ENCODE assay signal across 10 cellular contexts in genomic region chr6:39362487-39362865, GRCh38. TPM values are rescaled to one million over a fixed set of nuclear protein-coding genes. Genes with fewer than 3 reads are reported as not detected.
DNase-seq lines count a peak whose midpoint lies in the region; ATAC-seq, FAIRE-seq and TF ChIP-seq lines count a peak whose summit lies in the region.
"Had no signal": no experiment of that assay in that cellular context is flagged by ENCODE, and none has a peak within 500 bp of the region (broad histone marks: within the 10 kb centered on the region; RNA-seq: fewer than 3 reads in every experiment).

No MANE protein-coding gene starts in this region.

- H3K4me3 ChIP-seq in Loucy (ENCODE audit: low read length, poor library complexity, severe bottlenecking) (no peak overlapping the region), GM12878 (no peak overlapping the region), neural progenitor cell (no peak overlapping the region)

- SMC1A ChIA-PET in GM12878 (lab: Charles Lee; ENCODE audit: uncharacterized antibody, unreplicated experiment): interaction anchor here (0.7 to 3.0 kb wide), 20 partner anchors 13 to 1187 kb away, joined by 3 to 9 read pairs (median 3); no protein-coding TSS in a partner anchor

- RAD21 ChIA-PET in GM12878 (lab: Charles Lee; ENCODE audit: unreplicated experiment): interaction anchor here (0.7 to 2.4 kb wide), 13 partner anchors 8 to 945 kb away, joined by 3 to 15 read pairs (median 4); no protein-coding TSS in a partner anchor

- H3K27me3 Mint-ChIP-seq in neural progenitor cell (ENCODE audit: insufficient read depth, low read depth): peaks cover 7% of the 10 kb centered on the region

- H3K4me2 ChIP-seq in Loucy (ENCODE audit: low read depth, low read length, poor library complexity, severe bottlenecking) (peak overlapping the region; percentile 50), GM12878 (ENCODE audit: control insufficient read depth, insufficient read depth) (no peak overlapping the region), neural progenitor cell (peak overlapping the region; percentile 27)

- CTCF ChIA-PET in GM12878 (lab: Yijun Ruan, JAX): interaction anchor here (0.7 to 3.7 kb wide), 40 partner anchors 8 to 1666 kb away, joined by 3 to 27 read pairs (median 3); partner anchors contain the start of gene DAAM2

- peak; percentile 61 for TF ChIP-seq CTCF in GM12872 (IDR thresholded peaks at IDR 0.05; ENCODE audit: insufficient read depth, low read depth, low read length)
- TF ChIP-seq CTCF in Loucy (conservative IDR thresholded peaks at IDR 0.05; ENCODE audit: low read length): peak; percentile 37
- peak in 2 of 3 experiments; percentile 21 to 38; a peak in 2 of 6 replicates for TF ChIP-seq CTCF in GM12878 (IDR thresholded peaks at IDR 0.05 in 2 of 3, conservative IDR thresholded peaks at IDR 0.05 in 1 of 3; ENCODE audit: control insufficient read depth in 2 of 3, extremely low read depth in 1 of 3, insufficient read depth in 1 of 3, low read depth in 3 of 3, low read length in 3 of 3)
- TF ChIP-seq CTCF in neural progenitor cell (IDR thresholded peaks at IDR 0.05): peak; percentile 8

- H3K9ac ChIP-seq in Loucy (ENCODE audit: low read depth, low read length, poor library complexity, severe bottlenecking) (peak overlapping the region; percentile 5), GM12878 (ENCODE audit: control insufficient read depth, insufficient read depth, low read length) (no peak overlapping the region), neural progenitor cell (no peak overlapping the region)

- TF ChIP-seq RAD21 in GM12878 (IDR thresholded peaks at IDR 0.05; ENCODE audit: insufficient read depth, low read depth, low read length): 0 out of 2 replicates have a peak, but pooled peaks have one; percentile 18

- H3K4me1 ChIP-seq in Loucy (ENCODE audit: insufficient read depth, low read length, poor library complexity, severe bottlenecking): peaks cover 3% of the 10 kb centered on the region
- no peaks in the 10 kb centered on the region for H3K4me1 ChIP-seq in GM12878 (ENCODE audit: control insufficient read depth, insufficient read depth, low read length)
- peaks cover 5% of the 10 kb centered on the region for H3K4me1 ChIP-seq in neural progenitor cell

- BruUV-seq in GM12878 (replicated peaks; lab: Mats Ljungman, UMichigan): no TSS peak

- DNase-seq in GM12878 (ENCODE audit: low read depth, low spot score) (no peak), neural progenitor cell (ENCODE audit: low spot score) (peak; percentile 73), mesenteric fat pad (ENCODE audit: low spot score) (no peak), NCI-H2107 treated with DMSO at 0.1 percent for 48 hours (lab: John Stamatoyannopoulos, UW; ENCODE audit: unreplicated experiment) (no peak)
- no peak for DNase-seq in activated CD8-positive, alpha-beta memory T cell treated with anti-CD3 and anti-CD28 coated beads for 24 hours

- no peak overlapping the region for H3K27ac Mint-ChIP-seq in neural progenitor cell
- H3K27ac Mint-ChIP-seq: naive B cell; stimulated activated effector memory CD8-positive, alpha-beta T cell treated with anti-CD3 and anti-CD28 coated beads, Interleukin-12 subunit alpha, Interleukin-12 subunit beta, amount 100 ng/mL, for 72 hours had no signal

- H3K9me2 ChIP-seq in Loucy (replicated peaks; ENCODE audit: low read depth, low read length): no peaks in the 10 kb centered on the region

- FAIRE-seq in GM12878 (lab: Jason Lieb, UNC): no peak
- FAIRE-seq: endometrium had no signal

- H3K4me1 Mint-ChIP-seq in neural progenitor cell: peaks cover 28% of the 10 kb centered on the region
- H3K4me1 Mint-ChIP-seq: stimulated activated effector memory CD8-positive, alpha-beta T cell treated with anti-CD3 and anti-CD28 coated beads, Interleukin-12 subunit alpha, Interleukin-12 subunit beta, amount 100 ng/mL, for 72 hours had no signal

- H3K4me3 Mint-ChIP-seq in neural progenitor cell: no peak overlapping the region
- H3K4me3 Mint-ChIP-seq: stimulated activated effector memory CD8-positive, alpha-beta T cell treated with anti-CD3 and anti-CD28 coated beads, Interleukin-12 subunit alpha, Interleukin-12 subunit beta, amount 100 ng/mL, for 72 hours had no signal

- TF ChIP-seq POLR2A in GM12878 (IDR thresholded peaks at IDR 0.05; ENCODE audit: low read depth, low read length): no peak

- H3K36me3 Mint-ChIP-seq in neural progenitor cell: no peaks in the 10 kb centered on the region
- H3K36me3 Mint-ChIP-seq: naive B cell; stimulated activated effector memory CD8-positive, alpha-beta T cell treated with anti-CD3 and anti-CD28 coated beads, Interleukin-12 subunit alpha, Interleukin-12 subunit beta, amount 100 ng/mL, for 72 hours had no signal

- WGBS in GM12878 (ENCODE audit: insufficient coverage, insufficient replicate concordance, low lambda C conversion rate, missing lambda C conversion rate): 0% methylated on average over 3 of the region's 3 CpGs

- in situ Hi-C loops in GM12878 (cut with MboI): no loop called here

- no peak for TF ChIP-seq EP300 in GM12878 (IDR thresholded peaks at IDR 0.05; ENCODE audit: borderline replicate concordance in 1 of 2, control insufficient read depth in 1 of 2, low read depth in 2 of 2, low read length in 2 of 2)

- no peaks in the 10 kb centered on the region for H3K79me2 ChIP-seq in Loucy (ENCODE audit: insufficient read depth, low read length)
- H3K79me2 ChIP-seq in GM12878 (ENCODE audit: control insufficient read depth, insufficient read depth, low read length): no peaks in the 10 kb centered on the region
- no peaks in the 10 kb centered on the region for H3K79me2 ChIP-seq in neural progenitor cell (ENCODE audit: low read depth)

- ATAC-seq in GM12878: peak; percentile 82
- ATAC-seq: stimulated activated effector memory CD8-positive, alpha-beta T cell treated with anti-CD3 and anti-CD28 coated beads, Interleukin-12 subunit alpha, Interleukin-12 subunit beta, amount 100 ng/mL, for 72 hours had no signal

- no peaks in the 10 kb centered on the region for H3K27me3 ChIP-seq in Loucy (ENCODE audit: insufficient read depth, low read length, poor library complexity, severe bottlenecking)
- H3K27me3 ChIP-seq in GM12878 (replicated peaks in 1 of 2; ENCODE audit: control insufficient read depth in 2 of 2, insufficient read depth in 2 of 2, low read length in 1 of 2): no peaks in the 10 kb centered on the region
- no peaks in the 10 kb centered on the region for H3K27me3 ChIP-seq in neural progenitor cell

- intact Hi-C loops in GM12878 (cut with micrococcal nuclease; ENCODE audit: unreplicated experiment): loop anchor here (1.0 to 5.0 kb wide), 4 partner anchors 245 to 950 kb away; no protein-coding TSS in a partner anchor

- POLR2A ChIA-PET in GM12878 (lab: Charles Lee): no interaction called here

- no peaks in the 10 kb centered on the region for H3K36me3 ChIP-seq in Loucy (ENCODE audit: insufficient read depth, low read length)
- H3K36me3 ChIP-seq in GM12878 (ENCODE audit: control insufficient read depth in 2 of 2, insufficient read depth in 2 of 2, low read length in 1 of 2): no peaks in the 10 kb centered on the region
- no peaks in the 10 kb centered on the region for H3K36me3 ChIP-seq in neural progenitor cell

- H3K9me3 ChIP-seq in Loucy (ENCODE audit: insufficient read depth, low read depth, low read length) (no peaks in the 10 kb centered on the region), GM12878 (replicated peaks; ENCODE audit: control insufficient read depth, insufficient read depth, low read length) (no peaks in the 10 kb centered on the region), neural progenitor cell (ENCODE audit: low read depth) (no peaks in the 10 kb centered on the region)

- H3F3A ChIP-seq in Loucy (ENCODE audit: low read depth) (no peaks in the 10 kb centered on the region), neural progenitor cell (ENCODE audit: low read depth) (peaks cover 8% of the 10 kb centered on the region)

- H3K27ac ChIP-seq in GM12878 (ENCODE audit: control insufficient read depth, insufficient read depth) (no peak overlapping the region), neural progenitor cell (no peak overlapping the region)

- no peaks in the 10 kb centered on the region for H3K9me3 Mint-ChIP-seq in neural progenitor cell
- H3K9me3 Mint-ChIP-seq: naive B cell; stimulated activated effector memory CD8-positive, alpha-beta T cell treated with anti-CD3 and anti-CD28 coated beads, Interleukin-12 subunit alpha, Interleukin-12 subunit beta, amount 100 ng/mL, for 72 hours had no signal

- H4K20me1 ChIP-seq in Loucy (ENCODE audit: insufficient read depth, low read length, poor library complexity, severe bottlenecking) (no peaks in the 10 kb centered on the region), GM12878 (ENCODE audit: control insufficient read depth, insufficient read depth) (no peaks in the 10 kb centered on the region), neural progenitor cell (ENCODE audit: low read depth) (peaks cover 4% of the 10 kb centered on the region)

- H2AFZ ChIP-seq in Loucy (ENCODE audit: low read length) (peak overlapping the region; percentile 95), GM12878 (ENCODE audit: control insufficient read depth, low read depth, low read length) (no peak overlapping the region), neural progenitor cell (replicated peaks) (no peak overlapping the region)

RNA-seq across cellular contexts. Expression of gene KCNK16, which starts 40.0 kb away (rescaled TPM):
- total RNA-seq in GM12878 (2013; cell fraction: nucleolus; rRNA removed): not detected in 2 replicates
- not detected in 2 replicates for total RNA-seq in GM12878 (2014; rRNA removed)
- not detected in 2 replicates for total RNA-seq in GM12878 (2014; rRNA removed; fragmentation: Illumina TruSeq; extraction: Trizol)
- total RNA-seq in GM12878 (2021): not detected in 2 replicates
- not detected for polyA plus RNA-seq in GM12878 (2011; ENCODE audit: low read depth)
- not detected in 2 replicates for polyA plus RNA-seq in GM12878 (2011; rRNA removed)
- polyA plus RNA-seq in GM12878 (2011; cell fraction: cytosol; rRNA removed): not detected in 2 replicates
- polyA plus RNA-seq in GM12878 (2011; cell fraction: nucleus; rRNA removed): not detected in 2 replicates
- not detected in 2 replicates for polyA plus RNA-seq in GM12878 (2012)
- not detected in 2 replicates for polyA plus RNA-seq in GM12878 (2014; fragmentation: Illumina TruSeq; extraction: Trizol)
- not detected for polyA plus RNA-seq in GM12878 (2014; fragmentation: Nextera tagmentation; extraction: Ambion mirVana)
- not detected in 2 replicates for polyA plus RNA-seq in GM12878 (2014; rRNA removed)
- not detected for polyA plus RNA-seq in GM12878 (2016; fragmentation: Nextera tagmentation; extraction: Ambion mirVana)
- not detected in 2 replicates for polyA minus RNA-seq in GM12878 (2011; rRNA and poly(A)+ RNA removed)
- polyA minus RNA-seq in GM12878 (2011; cell fraction: cytosol; rRNA and poly(A)+ RNA removed): not detected in 2 replicates
- polyA minus RNA-seq in GM12878 (2011; cell fraction: nucleus; rRNA and poly(A)+ RNA removed): not detected in 2 replicates
- not detected in 2 replicates for total RNA-seq in neural progenitor cell (ENCODE audit: low replicate concordance)
- total RNA-seq in mesenteric fat pad: not detected

RNA-seq across cellular contexts. Expression of gene KCNK17, which starts 48.3 kb away (rescaled TPM):
- total RNA-seq in GM12878 (2013; cell fraction: nucleolus; rRNA removed): not detected in 2 replicates
- total RNA-seq in GM12878 (2014; rRNA removed) (not detected in 2 replicates), GM12878 (2014; rRNA removed; fragmentation: Illumina TruSeq; extraction: Trizol) (not detected in 2 replicates), GM12878 (2021) (not detected in 2 replicates), neural progenitor cell (ENCODE audit: low replicate concordance) (0.87 TPM in 1 of 2 replicates, not detected in the other), mesenteric fat pad (0.19 TPM)
- polyA plus RNA-seq in GM12878 (2011; ENCODE audit: low read depth): not detected
- polyA plus RNA-seq in GM12878 (2011; rRNA removed) (not detected in 2 replicates), GM12878 (2014; fragmentation: Illumina TruSeq; extraction: Trizol) (not detected in 2 replicates), GM12878 (2014; fragmentation: Nextera tagmentation; extraction: Ambion mirVana) (not detected), GM12878 (2014; rRNA removed) (not detected in 2 replicates), GM12878 (2016; fragmentation: Nextera tagmentation; extraction: Ambion mirVana) (not detected)
- not detected in 2 replicates for polyA plus RNA-seq in GM12878 (2011; cell fraction: cytosol; rRNA removed)
- polyA plus RNA-seq in GM12878 (2011; cell fraction: nucleus; rRNA removed): not detected in 2 replicates
- not detected in 2 replicates for polyA plus RNA-seq in GM12878 (2012)
- not detected in 2 replicates for polyA minus RNA-seq in GM12878 (2011; rRNA and poly(A)+ RNA removed)
- polyA minus RNA-seq in GM12878 (2011; cell fraction: cytosol; rRNA and poly(A)+ RNA removed): not detected in 2 replicates
- not detected in 2 replicates for polyA minus RNA-seq in GM12878 (2011; cell fraction: nucleus; rRNA and poly(A)+ RNA removed)

Comparison
In these comparisons a context has a peak if more than half of its experiments do, and no peak if none do; other contexts are left out.
1. CTCF ChIP-seq: peak in every context shown above with its lines; median percentile 61 in GM12872; 37 in Loucy; 30 in GM12878; 8 in neural progenitor cell.